In the genomic region with DNA sequence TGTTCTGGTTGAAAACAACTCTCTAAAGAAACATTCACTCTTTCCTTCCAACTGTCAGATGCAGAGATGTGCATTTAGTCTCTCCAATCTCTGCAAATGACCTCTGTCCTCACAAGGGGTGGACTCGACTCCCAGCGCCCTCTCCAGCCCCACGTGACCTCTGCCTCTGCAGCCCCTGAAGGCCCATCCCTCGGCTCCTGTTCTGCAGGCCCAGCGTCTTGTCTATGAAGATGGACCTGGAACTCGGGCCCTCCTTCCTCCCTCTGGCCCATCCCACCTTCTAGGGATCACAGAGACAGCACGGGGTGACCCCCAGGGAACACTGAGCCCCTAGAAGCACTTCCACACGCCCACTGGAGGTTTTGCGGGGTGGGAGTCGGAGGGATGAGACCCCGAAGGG, we compare ENCODE assay signal across 2 cellular contexts.
A peak's percentile ranks its signal among the peaks of the same experiment; 100 is the strongest.
TF ChIP-seq lines count a peak whose summit lies in the region.
"Not testable (repeated sequence)": the region's sequence is repeated elsewhere in the genome, so short reads cannot be mapped to it uniquely, and the experiment has no call there.

No MANE protein-coding gene starts in this region.

TF ChIP-seq in K562, 482 proteins besides CTCF, POLR2A, EP300 and RAD21:
- TF ChIP-seq, protein P1, sequence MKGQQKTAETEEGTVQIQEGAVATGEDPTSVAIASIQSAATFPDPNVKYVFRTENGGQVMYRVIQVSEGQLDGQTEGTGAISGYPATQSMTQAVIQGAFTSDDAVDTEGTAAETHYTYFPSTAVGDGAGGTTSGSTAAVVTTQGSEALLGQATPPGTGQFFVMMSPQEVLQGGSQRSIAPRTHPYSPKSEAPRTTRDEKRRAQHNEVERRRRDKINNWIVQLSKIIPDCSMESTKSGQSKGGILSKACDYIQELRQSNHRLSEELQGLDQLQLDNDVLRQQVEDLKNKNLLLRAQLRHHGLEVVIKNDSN (CRISPR knock-in tag; IDR thresholded peaks at IDR 0.05): peak; percentile 59
- TF ChIP-seq USF2 (CRISPR knock-in tag; IDR thresholded peaks at IDR 0.05): 0 out of 2 replicates have a peak, but pooled peaks have one; percentile 29
TF ChIP-seq in K562: peak in this region for 2; not testable (repeated sequence) for 480.

TF ChIP-seq in HepG2, 621 proteins besides CTCF, POLR2A, EP300 and RAD21:
- TF ChIP-seq USF2 (IDR thresholded peaks at IDR 0.05; ENCODE audit: low read depth, low read length): not testable (repeated sequence)
- peak; percentile 40; the same call in 1 of the 2 replicates for TF ChIP-seq USF2 (CRISPR knock-in tag; IDR thresholded peaks at IDR 0.05; ENCODE audit: borderline replicate concordance)
TF ChIP-seq in HepG2: peak in this region for 1; not testable (repeated sequence) for 620.
